Comparison of ENCODE assay signal across 32 cellular contexts in the genomic region with DNA sequence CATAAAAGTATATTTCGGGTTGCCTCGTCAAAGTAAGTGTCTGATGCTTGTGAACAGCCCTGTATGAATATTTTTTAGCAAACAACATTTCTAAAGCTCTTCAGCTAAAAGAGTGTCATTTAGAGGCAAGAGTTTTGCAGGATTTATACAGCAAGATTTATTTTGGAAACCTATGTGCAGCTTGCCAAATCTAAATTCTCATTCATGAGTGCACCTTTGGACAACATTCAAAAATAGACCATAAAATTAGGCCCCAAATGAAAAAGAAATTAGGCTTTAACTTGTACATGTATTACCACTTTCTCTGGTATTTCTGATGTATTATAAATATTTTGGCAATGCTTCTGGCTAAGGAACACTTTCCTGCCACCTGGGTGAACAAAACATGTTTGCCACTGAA.
"Had no signal": no experiment of that assay in that cellular context is flagged by ENCODE, and none has a peak within 500 bp of the region (broad histone marks: within the 10 kb centered on the region; RNA-seq: fewer than 3 reads in every experiment).

No MANE protein-coding gene starts in this region.

- H3K4me1 Mint-ChIP-seq: activated CD4-positive, alpha-beta T cell treated with anti-CD3 and anti-CD28 coated beads for 36 hours; activated CD4-positive, alpha-beta T cell treated with anti-CD3 and anti-CD28 coated beads, Interleukin-2, amount 10 ng/mL, durations not matched to agents 24 days and 14 days; activated CD8-positive, alpha-beta memory T cell treated with anti-CD3 and anti-CD28 coated beads, Interleukin-2, amount 10 ng/mL, durations not matched to agents 7 days and 5 days; activated naive CD4-positive, alpha-beta T cell treated with anti-CD3 and anti-CD28 coated beads, Interleukin-2, amount 50 U/mL, for 24 hours; activated naive CD8-positive, alpha-beta T cell treated with anti-CD3 and anti-CD28 coated beads for 36 hours; activated naive CD8-positive, alpha-beta T cell treated with anti-CD3 and anti-CD28 coated beads, Interleukin-2, amount 50 U/mL, for 24 hours; T-cell; T-helper 17 cell had no signal

- H3K4me3 Mint-ChIP-seq: activated CD4-positive, alpha-beta memory T cell treated with anti-CD3 and anti-CD28 coated beads for 36 hours; activated CD4-positive, alpha-beta T cell treated with anti-CD3 and anti-CD28 coated beads for 36 hours; activated CD4-positive, alpha-beta T cell treated with anti-CD3 and anti-CD28 coated beads, Interleukin-2, amount 10 ng/mL, durations not matched to agents 24 days and 14 days; activated CD8-positive, alpha-beta memory T cell treated with anti-CD3 and anti-CD28 coated beads, Interleukin-2, amount 10 ng/mL, durations not matched to agents 7 days and 5 days; activated CD8-positive, alpha-beta T cell treated with anti-CD3 and anti-CD28 coated beads, Interleukin-2, amount 10 ng/mL, durations not matched to agents 7 days and 5 days; activated naive CD4-positive, alpha-beta T cell treated with anti-CD3 and anti-CD28 coated beads for 36 hours; activated naive CD4-positive, alpha-beta T cell treated with anti-CD3 and anti-CD28 coated beads, Interleukin-2, amount 50 U/mL, for 24 hours; activated naive CD8-positive, alpha-beta T cell treated with anti-CD3 and anti-CD28 coated beads for 36 hours; activated naive CD8-positive, alpha-beta T cell treated with anti-CD3 and anti-CD28 coated beads, Interleukin-2, amount 50 U/mL, for 24 hours; activated T-helper 1 cell treated with anti-CD3 and anti-CD28 coated beads, Interleukin-12 subunit alpha, Interleukin-12 subunit beta, Interleukin-2, Interleukin-4 antibody, amounts not matched to agents 30 ng/mL and 10 ng/mL and 1 ng/mL, durations not matched to agents 14 hours and 24 hours and 36 hours; dendritic cell treated with granulocyte-macrophage colony-stimulating factor and Interleukin-4, amounts not matched to agents 40 ng/mL and 50 ng/mL, for 4 days; endodermal cell; T-cell; T-helper 17 cell; T-helper 2 cell treated with Interferon-gamma antibody and Interleukin-4, amounts not matched to agents 5 μg/mL and 100 μg/mL, for 36 hours had no signal

- DNase-seq: activated CD4-positive, alpha-beta memory T cell treated with anti-CD3 and anti-CD28 coated beads for 36 hours; activated CD4-positive, alpha-beta T cell treated with anti-CD3 and anti-CD28 coated beads for 36 hours; activated CD4-positive, alpha-beta T cell treated with anti-CD3 and anti-CD28 coated beads, Interleukin-2, amount 10 ng/mL, durations not matched to agents 24 days and 14 days; activated CD4-positive, CD25-positive, alpha-beta regulatory T cell; activated CD4-positive, CD25-positive, alpha-beta regulatory T cell treated with anti-CD3 and anti-CD28 coated beads, Interleukin-2, amount 50 U/mL, for 72 hours; activated CD8-positive, alpha-beta memory T cell treated with anti-CD3 and anti-CD28 coated beads, Interleukin-2, amount 10 ng/mL, durations not matched to agents 7 days and 5 days; activated CD8-positive, alpha-beta memory T cell treated with anti-CD3 and anti-CD28 coated beads, Interleukin-2, amount 50 U/mL, for 4 hours; activated CD8-positive, alpha-beta T cell treated with anti-CD3 and anti-CD28 coated beads, Interleukin-2, amount 10 ng/mL, durations not matched to agents 7 days and 5 days; activated effector memory CD4-positive, alpha-beta T cell treated with anti-CD3 and anti-CD28 coated beads, Interleukin-2, amount 50 U/mL, for 16 hours; activated naive CD4-positive, alpha-beta T cell treated with anti-CD3 and anti-CD28 coated beads for 36 hours; activated naive CD8-positive, alpha-beta T cell treated with anti-CD3 and anti-CD28 coated beads for 36 hours; activated naive CD8-positive, alpha-beta T cell treated with anti-CD3 and anti-CD28 coated beads, Interleukin-2, amount 50 U/mL, for 24 hours; activated T-cell treated with anti-CD3 and anti-CD28 coated beads, Interleukin-2, amount 50 U/mL, for 1 hour; activated T-cell treated with anti-CD3 and anti-CD28 coated beads, Interleukin-2, amount 50 U/mL, for 48 hours; adrenal gland; amygdala; aorta; body of pancreas; cerebellar nuclear complex; dorsolateral prefrontal cortex; effector memory CD4-positive, alpha-beta T cell; endodermal cell; foreskin fibroblast; head of caudate nucleus; T-cell; T-helper 17 cell had no signal

- ATAC-seq: activated CD4-positive, alpha-beta T cell treated with anti-CD3 and anti-CD28 coated beads for 36 hours; activated CD8-positive, alpha-beta memory T cell treated with anti-CD3 and anti-CD28 coated beads, Interleukin-2, amount 10 ng/mL, durations not matched to agents 7 days and 5 days; activated CD8-positive, alpha-beta T cell treated with anti-CD3 and anti-CD28 coated beads, Interleukin-2, amount 10 ng/mL, durations not matched to agents 7 days and 5 days; activated naive CD8-positive, alpha-beta T cell treated with anti-CD3 and anti-CD28 coated beads, Interleukin-2, amount 50 U/mL, for 24 hours; body of pancreas; esophagus mucosa; T-cell; T-helper 17 cell had no signal

- H3K27ac Mint-ChIP-seq: activated CD4-positive, alpha-beta memory T cell treated with anti-CD3 and anti-CD28 coated beads for 36 hours; activated CD4-positive, alpha-beta T cell treated with anti-CD3 and anti-CD28 coated beads for 36 hours; activated CD4-positive, alpha-beta T cell treated with anti-CD3 and anti-CD28 coated beads, Interleukin-2, amount 10 ng/mL, durations not matched to agents 24 days and 14 days; activated CD8-positive, alpha-beta memory T cell treated with anti-CD3 and anti-CD28 coated beads, Interleukin-2, amount 10 ng/mL, durations not matched to agents 7 days and 5 days; activated CD8-positive, alpha-beta T cell treated with anti-CD3 and anti-CD28 coated beads, Interleukin-2, amount 10 ng/mL, durations not matched to agents 7 days and 5 days; activated naive CD4-positive, alpha-beta T cell treated with anti-CD3 and anti-CD28 coated beads for 36 hours; activated naive CD4-positive, alpha-beta T cell treated with anti-CD3 and anti-CD28 coated beads, Interleukin-2, amount 50 U/mL, for 24 hours; activated naive CD8-positive, alpha-beta T cell treated with anti-CD3 and anti-CD28 coated beads for 36 hours; activated naive CD8-positive, alpha-beta T cell treated with anti-CD3 and anti-CD28 coated beads, Interleukin-2, amount 50 U/mL, for 24 hours; activated T-helper 1 cell treated with anti-CD3 and anti-CD28 coated beads, Interleukin-12 subunit alpha, Interleukin-12 subunit beta, Interleukin-2, Interleukin-4 antibody, amounts not matched to agents 30 ng/mL and 10 ng/mL and 1 ng/mL, durations not matched to agents 14 hours and 24 hours and 36 hours; activated T-helper 2 cell treated with anti-CD3 and anti-CD28 coated beads, Interferon-gamma antibody, Interleukin-2, Interleukin-4, amounts not matched to agents 10 μg/mL and 5 μg/mL and 100 μg/mL, durations not matched to agents 14 hours and 24 hours and 36 hours; dendritic cell treated with granulocyte-macrophage colony-stimulating factor and Interleukin-4, amounts not matched to agents 40 ng/mL and 50 ng/mL, for 4 days; endodermal cell; T-cell; T-helper 17 cell; T-helper 2 cell treated with Interferon-gamma antibody and Interleukin-4, amounts not matched to agents 5 μg/mL and 100 μg/mL, for 36 hours had no signal

- H3K9me3 Mint-ChIP-seq: activated CD4-positive, alpha-beta memory T cell treated with anti-CD3 and anti-CD28 coated beads for 36 hours; activated CD4-positive, alpha-beta T cell treated with anti-CD3 and anti-CD28 coated beads, Interleukin-2, amount 10 ng/mL, durations not matched to agents 24 days and 14 days; activated naive CD4-positive, alpha-beta T cell treated with anti-CD3 and anti-CD28 coated beads for 36 hours; activated naive CD4-positive, alpha-beta T cell treated with anti-CD3 and anti-CD28 coated beads, Interleukin-2, amount 50 U/mL, for 24 hours; activated naive CD8-positive, alpha-beta T cell treated with anti-CD3 and anti-CD28 coated beads for 36 hours; activated naive CD8-positive, alpha-beta T cell treated with anti-CD3 and anti-CD28 coated beads, Interleukin-2, amount 50 U/mL, for 24 hours; activated T-helper 1 cell treated with anti-CD3 and anti-CD28 coated beads, Interleukin-12 subunit alpha, Interleukin-12 subunit beta, Interleukin-2, Interleukin-4 antibody, amounts not matched to agents 30 ng/mL and 10 ng/mL and 1 ng/mL, durations not matched to agents 14 hours and 24 hours and 36 hours; activated T-helper 2 cell treated with anti-CD3 and anti-CD28 coated beads, Interferon-gamma antibody, Interleukin-2, Interleukin-4, amounts not matched to agents 10 μg/mL and 5 μg/mL and 100 μg/mL, durations not matched to agents 14 hours and 24 hours and 36 hours; dendritic cell treated with granulocyte-macrophage colony-stimulating factor and Interleukin-4, amounts not matched to agents 40 ng/mL and 50 ng/mL, for 4 days; endodermal cell; T-cell; T-helper 2 cell treated with Interferon-gamma antibody and Interleukin-4, amounts not matched to agents 5 μg/mL and 100 μg/mL, for 36 hours had no signal

- H3K27me3 Mint-ChIP-seq: activated CD4-positive, alpha-beta memory T cell treated with anti-CD3 and anti-CD28 coated beads for 36 hours; activated CD4-positive, alpha-beta T cell treated with anti-CD3 and anti-CD28 coated beads for 36 hours; activated CD4-positive, alpha-beta T cell treated with anti-CD3 and anti-CD28 coated beads, Interleukin-2, amount 10 ng/mL, durations not matched to agents 24 days and 14 days; activated CD8-positive, alpha-beta memory T cell treated with anti-CD3 and anti-CD28 coated beads, Interleukin-2, amount 10 ng/mL, durations not matched to agents 7 days and 5 days; activated naive CD4-positive, alpha-beta T cell treated with anti-CD3 and anti-CD28 coated beads, Interleukin-2, amount 50 U/mL, for 24 hours; activated naive CD8-positive, alpha-beta T cell treated with anti-CD3 and anti-CD28 coated beads for 36 hours; activated naive CD8-positive, alpha-beta T cell treated with anti-CD3 and anti-CD28 coated beads, Interleukin-2, amount 50 U/mL, for 24 hours; dendritic cell treated with granulocyte-macrophage colony-stimulating factor and Interleukin-4, amounts not matched to agents 40 ng/mL and 50 ng/mL, for 4 days; T-cell; T-helper 17 cell had no signal

- H3K36me3 Mint-ChIP-seq: activated CD4-positive, alpha-beta memory T cell treated with anti-CD3 and anti-CD28 coated beads for 36 hours; activated CD8-positive, alpha-beta memory T cell treated with anti-CD3 and anti-CD28 coated beads, Interleukin-2, amount 10 ng/mL, durations not matched to agents 7 days and 5 days; activated naive CD4-positive, alpha-beta T cell treated with anti-CD3 and anti-CD28 coated beads, Interleukin-2, amount 50 U/mL, for 24 hours; activated naive CD8-positive, alpha-beta T cell treated with anti-CD3 and anti-CD28 coated beads for 36 hours; T-cell had no signal
